ENCODE assay signal across 7 cellular contexts in genomic region chr10:11684717-11685645, GRCh38. TPM values are rescaled to one million over a fixed set of nuclear protein-coding genes. Genes with fewer than 3 reads are reported as not detected.
A peak's percentile ranks its signal among the peaks of the same experiment; 100 is the strongest.
DNase-seq lines count a peak whose midpoint lies in the region; ATAC-seq and TF ChIP-seq lines count a peak whose summit lies in the region.

No MANE protein-coding gene starts in this region.

- H3K9me3 Mint-ChIP-seq in progenitor cell of endocrine pancreas (ENCODE audit: low read depth), result no peaks in the 10 kb centered on the region

- peak; percentile 76 for ATAC-seq in HG02938 (IDR thresholded peaks at IDR 0.05; ENCODE audit: unreplicated experiment)

- no peak overlapping the region for H3K4me3 Mint-ChIP-seq in progenitor cell of endocrine pancreas (ENCODE audit: low read depth)

- H3K27ac ChIP-seq in uterus, result peak overlapping the region; percentile 74 to 78

- no peaks in the 10 kb centered on the region for H3K36me3 Mint-ChIP-seq in progenitor cell of endocrine pancreas (ENCODE audit: insufficient read depth)

- no peaks in the 10 kb centered on the region for H3K9me3 ChIP-seq in uterus

- H3K4me3 ChIP-seq in uterus, result peak overlapping the region; percentile 2 to 9

- H3K4me1 Mint-ChIP-seq in progenitor cell of endocrine pancreas (ENCODE audit: low read depth), result peaks cover 22% of the 10 kb centered on the region

- intact Hi-C loops in head of caudate nucleus (cut with DNase I) (loop anchor here (10.0 kb wide), 1 partner anchor 70 kb away; the partner anchor contains the start of gene USP6NL), uterus (cut with DNase I; ENCODE audit: low total_unique reads) (no loop called here)

- peaks cover 18% of the 10 kb centered on the region for H3K27me3 Mint-ChIP-seq in progenitor cell of endocrine pancreas

- H3K27me3 ChIP-seq in uterus, result no peaks in the 10 kb centered on the region

- H3K4me1 ChIP-seq in uterus, result no peaks in the 10 kb centered on the region

- DNase-seq in activated gamma-delta T cell treated with anti-CD3 and anti-CD28 coated beads, Interleukin-2, amount 50 U/mL, for 16 hours (ENCODE audit: low read depth), result peak; percentile 43
- DNase-seq in head of caudate nucleus (peak in 39 of 42 donors; percentile 25 to 87 (median 52)), progenitor cell of endocrine pancreas (ENCODE audit: low spot score, unreplicated experiment) (no peak), uterus (peak; percentile 52 to 74)

- no peak for TF ChIP-seq CTCF in progenitor cell of endocrine pancreas (IDR thresholded peaks at IDR 0.05; ENCODE audit: unreplicated experiment)
- TF ChIP-seq CTCF in uterus (IDR thresholded peaks at IDR 0.05), result no peak

- TF ChIP-seq POLR2A in GM18526 (IDR thresholded peaks at IDR 0.05; ENCODE audit: extremely low read depth, insufficient read length) (peak; percentile 51), uterus (IDR thresholded peaks at IDR 0.05) (no peak)

- H3K36me3 ChIP-seq in uterus, result no peaks in the 10 kb centered on the region

- H3K27ac Mint-ChIP-seq in progenitor cell of endocrine pancreas, result peak overlapping the region; percentile 6

TF ChIP-seq in PFSK-1, 5 proteins besides CTCF, POLR2A, EP300 and RAD21:
- TF ChIP-seq POLR2AphosphoS5 (IDR thresholded peaks at IDR 0.05; ENCODE audit: low read depth, low read length), result peak; percentile 36; the same call in 1 of the 2 replicates
- TF ChIP-seq REST (IDR thresholded peaks at IDR 0.05; ENCODE audit: insufficient read depth in 1 of 2, low read depth in 2 of 2, low read length in 2 of 2), result no peak
- TF ChIP-seq SIN3A (IDR thresholded peaks at IDR 0.05; ENCODE audit: borderline replicate concordance, insufficient read depth, low read length), result peak; percentile 69; the same call in 1 of the 2 replicates
- 0 out of 2 replicates have a peak, but pooled peaks have one; percentile 35 for TF ChIP-seq TAF1 (IDR thresholded peaks at IDR 0.05; ENCODE audit: borderline replicate concordance, insufficient read depth, low read length)
- TF ChIP-seq FOXP2 (optimal IDR thresholded peaks at IDR 0.05; ENCODE audit: borderline replicate concordance, extremely low read depth, extremely low read length, insufficient read depth), result no peak

RNA-seq across cellular contexts. Expression of gene ECHDC3, which starts 57.2 kb away (rescaled TPM):
- not detected for polyA plus RNA-seq in PFSK-1 (2012; ENCODE audit: insufficient read length, low read depth)
- total RNA-seq in progenitor cell of endocrine pancreas (2.3 and 2.4 TPM in 2 replicates), uterus (10 to 100 TPM in 3 of 4 donors, 1 to 10 TPM in 1; 7.9 to 26.9 (median 14.1) TPM)
